ENCODE assay signal across 16 cellular contexts in the genomic region with DNA sequence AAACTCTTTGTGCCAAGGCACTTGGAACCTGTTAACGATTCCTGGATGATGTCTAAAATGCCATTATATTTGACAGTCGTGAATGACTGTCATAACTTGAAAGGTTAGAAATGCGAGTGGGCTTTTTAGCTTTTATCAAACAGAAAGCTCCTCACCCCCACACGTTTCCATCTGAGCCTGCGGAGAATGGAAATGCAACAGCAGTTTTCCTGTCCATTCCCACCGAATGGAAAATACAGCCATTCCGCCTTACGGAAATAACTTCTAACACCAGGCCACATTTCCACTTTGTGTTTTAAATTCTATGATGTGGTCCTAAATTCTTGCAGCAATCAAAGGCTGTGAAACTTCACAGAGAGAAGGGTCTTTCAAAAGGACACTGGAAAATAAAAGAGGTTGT.
"Had no signal": no experiment of that assay in that cellular context is flagged by ENCODE, and none has a peak within 500 bp of the region (broad histone marks: within the 10 kb centered on the region; RNA-seq: fewer than 3 reads in every experiment).

No MANE protein-coding gene starts in this region.

- ATAC-seq: gastroesophageal sphincter, pancreas, psoas muscle had no signal

- H3K4me3 Mint-ChIP-seq: activated B cell treated with CpG ODN at 0.5 μM for 24 hours; endodermal cell; nephron progenitor cell; T-helper 1 cell treated with Interleukin-12 subunit alpha and Interleukin-12 subunit beta and Interleukin-4 antibody, amounts not matched to agents 30 μg/mL and 1 μg/mL, for 36 hours; type B pancreatic cell had no signal

- H3K27me3 Mint-ChIP-seq: activated B cell treated with CpG ODN at 0.5 μM for 24 hours had no signal

- H3K4me3 ChIP-seq: cardiac muscle cell, esophagus squamous epithelium, gastroesophageal sphincter, pancreas, psoas muscle, right atrium auricular region, spleen, stomach, vagina had no signal

- DNase-seq: activated B cell treated with CpG ODN at 0.5 μM for 24 hours, cortex of kidney, endodermal cell, esophagus squamous epithelium, head of caudate nucleus, nephron progenitor cell, pancreas, psoas muscle, spleen, stomach had no signal

- H3K27ac ChIP-seq: cardiac muscle cell, esophagus squamous epithelium, gastroesophageal sphincter, pancreas, psoas muscle, right atrium auricular region, spleen, stomach, vagina had no signal

- H3K9me3 Mint-ChIP-seq: activated B cell treated with CpG ODN at 0.5 μM for 24 hours, endodermal cell, nephron progenitor cell had no signal

- H3K9me3 ChIP-seq: esophagus squamous epithelium, gastroesophageal sphincter, pancreas, psoas muscle, right atrium auricular region, spleen, stomach, vagina had no signal

- H3K36me3 Mint-ChIP-seq: type B pancreatic cell had no signal

- H3K4me1 ChIP-seq: pancreas, psoas muscle, right atrium auricular region, stomach, vagina had no signal

- H3K27ac Mint-ChIP-seq: activated B cell treated with CpG ODN at 0.5 μM for 24 hours, endodermal cell, nephron progenitor cell, type B pancreatic cell had no signal

- H3K36me3 ChIP-seq: cardiac muscle cell, esophagus squamous epithelium, gastroesophageal sphincter, pancreas, right atrium auricular region, spleen, stomach, vagina had no signal

- H3K27me3 ChIP-seq: cardiac muscle cell, esophagus squamous epithelium, pancreas, right atrium auricular region, spleen, stomach, vagina had no signal
